ENCODE assay signal across 22 cellular contexts in genomic region chr17:82957469-82957795, GRCh38.
"Had no signal": no experiment of that assay in that cellular context is flagged by ENCODE, and none has a peak within 500 bp of the region (broad histone marks: within the 10 kb centered on the region; RNA-seq: fewer than 3 reads in every experiment).

No MANE protein-coding gene starts in this region.

- H3K27me3 ChIP-seq: ascending aorta, brain microvascular endothelial cell, hepatocyte had no signal

- ATAC-seq: left ventricle myocardium superior; sciatic nerve; stimulated activated memory B cell treated with anti-CD40 and anti-IgM and Interleukin-4, amounts not matched to agents 10 μg/mL and 1 μg/mL and 100 μg/mL, for 72 hours; T-helper 17 cell had no signal

- H3K4me3 ChIP-seq: ascending aorta, hepatocyte, smooth muscle cell, thoracic aorta had no signal

- H3K36me3 ChIP-seq: ascending aorta, brain microvascular endothelial cell, thoracic aorta had no signal

- DNase-seq: activated CD4-positive, alpha-beta memory T cell treated with anti-CD3 and anti-CD28 coated beads for 36 hours; activated CD4-positive, alpha-beta T cell treated with anti-CD3 and anti-CD28 coated beads for 48 hours; activated gamma-delta T cell treated with Interleukin-2 at 50 U/mL for 16 hours; activated T-cell treated with anti-CD3 and anti-CD28 coated beads for 4 hours; brain microvascular endothelial cell; effector memory CD4-positive, alpha-beta T cell; foreskin melanocyte; glutamatergic neuron; left ventricle myocardium superior; mammary epithelial cell; midbrain; stimulated activated CD4-positive, alpha-beta T cell treated with anti-CD3 and anti-CD28 coated beads, Interleukin-15, amount 100 ng/mL, for 24 hours; SW 1271; T-helper 17 cell had no signal

- H3K27ac ChIP-seq: ascending aorta, brain microvascular endothelial cell, hepatocyte, parathyroid adenoma, thoracic aorta had no signal

- FAIRE-seq: colon had no signal

- H3K4me1 ChIP-seq: ascending aorta, parathyroid adenoma had no signal
